Comparison of ENCODE assay signal across 8 cellular contexts in genomic region chrX:71365356-71365875, GRCh38. TPM values are rescaled to one million over a fixed set of nuclear protein-coding genes. Genes with fewer than 3 reads are reported as not detected.
DNase-seq lines count a peak whose midpoint lies in the region; ATAC-seq, FAIRE-seq and TF ChIP-seq lines count a peak whose summit lies in the region.

No MANE protein-coding gene starts in this region.

- TF ChIP-seq POLR2A in HCT116 (IDR thresholded peaks at IDR 0.05; ENCODE audit: borderline replicate concordance, extremely low read depth, insufficient read depth, insufficient read length) = peak; percentile 3
- TF ChIP-seq POLR2A in thyroid gland (IDR thresholded peaks at IDR 0.05) = no peak

- TSS peak; percentile 98 for BruUV-seq in HCT116 (replicated peaks; lab: Mats Ljungman, UMichigan)

- H3K27me3 ChIP-seq in HCT116 (ENCODE audit: insufficient read depth, low read length) (no peaks in the 10 kb centered on the region), keratinocyte (ENCODE audit: control insufficient read depth, extremely low read depth, insufficient read depth, low read length) (no peaks in the 10 kb centered on the region), thyroid gland (no peaks in the 10 kb centered on the region)

- H3K4me3 ChIP-seq in AG10803 (ENCODE audit: low read length) (peak overlapping the region; percentile 70), HCT116 (replicated peaks in 1 of 2; ENCODE audit: low read depth in 1 of 2, low read length in 2 of 2) (peak overlapping the region; percentile 63 to 67), keratinocyte (ENCODE audit: control insufficient read depth in 2 of 3, extremely low read depth in 1 of 3, insufficient read depth in 2 of 3, low read depth in 1 of 3, low read length in 3 of 3) (peak overlapping the region; percentile 45 to 76 (median 72)), thyroid gland (replicated peaks in 1 of 3) (peak overlapping the region in 2 of 3 donors; percentile 38 to 71)

- no peaks in the 10 kb centered on the region for H3K9me3 Mint-ChIP-seq in activated T-helper 17 cell treated with anti-CD3 and anti-CD28 coated beads, Interleukin-2, amount 50 U/mL, for 72 hours

- H3K27me3 Mint-ChIP-seq in activated T-helper 17 cell treated with anti-CD3 and anti-CD28 coated beads, Interleukin-2, amount 50 U/mL, for 72 hours = no peaks in the 10 kb centered on the region

- no peak for TF ChIP-seq CTCF in AG10803 (conservative IDR thresholded peaks at IDR 0.05; ENCODE audit: low read length)
- no peak for TF ChIP-seq CTCF in HCT116 (IDR thresholded peaks at IDR 0.05 in 2 of 3, conservative IDR thresholded peaks at IDR 0.05 in 1 of 3; ENCODE audit: borderline replicate concordance in 1 of 3, insufficient read depth in 1 of 3, low read depth in 2 of 3, low read length in 2 of 3)
- TF ChIP-seq CTCF in keratinocyte (optimal IDR thresholded peaks at IDR 0.05 in 1 of 3, IDR thresholded peaks at IDR 0.05 in 1 of 3, conservative IDR thresholded peaks at IDR 0.05 in 1 of 3; ENCODE audit: extremely low read depth in 1 of 3, insufficient read depth in 2 of 3, low read length in 3 of 3) = no peak
- no peak for TF ChIP-seq CTCF in thyroid gland (IDR thresholded peaks at IDR 0.05)

- peak overlapping the region; percentile 81 for H3K27ac ChIP-seq in HCT116 (ENCODE audit: low read depth, low read length)
- H3K27ac ChIP-seq in keratinocyte (ENCODE audit: control insufficient read depth, insufficient read depth, low read length) = peak overlapping the region; percentile 89
- H3K27ac ChIP-seq in thyroid gland = peak overlapping the region; percentile 57 to 86 (median 78)

- RAD21 ChIA-PET in HCT116 (lab: Charles Lee; ENCODE audit: low non-redundant PET in 1 of 2, low total read pairs in 2 of 2, uncharacterized antibody in 2 of 2, unreplicated experiment in 2 of 2) = no interaction called here

- intact Hi-C loops in HCT116 (cut with micrococcal nuclease) = no loop called here
- intact Hi-C loops in thyroid gland (cut with DNase I) = no loop called here

- H3K36me3 ChIP-seq in HCT116 (ENCODE audit: control insufficient read depth in 1 of 2, insufficient read depth in 2 of 2, low read length in 2 of 2) (no peaks in the 10 kb centered on the region), keratinocyte (ENCODE audit: control insufficient read depth in 2 of 2, extremely low read depth in 1 of 2, insufficient read depth in 2 of 2, low read length in 2 of 2) (no peaks in the 10 kb centered on the region), thyroid gland (peaks cover 0 to 2% of the 10 kb centered on the region in 2 donors)

- no peaks in the 10 kb centered on the region for H3K9me1 ChIP-seq in keratinocyte (ENCODE audit: control insufficient read depth, extremely low read depth, insufficient read depth, low read length)

- peak overlapping the region; percentile 96 for H3K27ac Mint-ChIP-seq in activated T-helper 17 cell treated with anti-CD3 and anti-CD28 coated beads, Interleukin-2, amount 50 U/mL, for 72 hours

- H3K4me1 ChIP-seq in HCT116 (ENCODE audit: control insufficient read depth in 1 of 2, insufficient read depth in 2 of 2, low read length in 2 of 2) (peaks cover 3 to 15% of the 10 kb centered on the region in 2 experiments; a peak in 2 of 4 replicates), keratinocyte (ENCODE audit: control insufficient read depth, extremely low read depth, insufficient read depth, low read length) (no peaks in the 10 kb centered on the region), thyroid gland (peaks cover 0 to 11% of the 10 kb centered on the region in 2 donors)

- dilution Hi-C loops in keratinocyte (cut with MboI; ENCODE audit: extremely low pct_ligation_motif_present, low sequenced_read_pairs) = no loop called here

- no peak for DNase-seq in AG10803 (ENCODE audit: low read depth)
- no peak for DNase-seq in HCT116 (ENCODE audit: low read depth, low spot score)
- no peak for DNase-seq in keratinocyte (ENCODE audit: low read depth, low spot score)
- no peak for DNase-seq in thyroid gland
- no peak for DNase-seq in HEK293T (ENCODE audit: extremely low spot score)
- DNase-seq in NCI-H1048 (lab: John Stamatoyannopoulos, UW) = no peak

- H3K4me2 ChIP-seq in HCT116 (ENCODE audit: low read length) (peak overlapping the region; percentile 78), keratinocyte (ENCODE audit: control insufficient read depth, extremely low read depth, insufficient read depth, low read depth, low read length) (peak overlapping the region; percentile 67)

- WGBS in thyroid gland, 2 donors = 5 to 6% methylated on average over 8 to 16 of the region's 16 CpGs

- ATAC-seq in HCT116 (no peak), GM19463 (IDR thresholded peaks at IDR 0.05; ENCODE audit: unreplicated experiment) (no peak)
- ATAC-seq in activated T-helper 17 cell treated with anti-CD3 and anti-CD28 coated beads, Interleukin-2, amount 50 U/mL, for 72 hours (replicated peaks) = no peak

- CTCF ChIA-PET in HCT116 (lab: Charles Lee) (no interaction called here), HEK293T (lab: Yijun Ruan, JAX) (no interaction called here)

- H3K36me3 Mint-ChIP-seq in activated T-helper 17 cell treated with anti-CD3 and anti-CD28 coated beads, Interleukin-2, amount 50 U/mL, for 72 hours (ENCODE audit: low read depth) = peaks cover 34% of the 10 kb centered on the region

- no peaks in the 10 kb centered on the region for H4K20me1 ChIP-seq in HCT116 (ENCODE audit: insufficient read depth)
- H4K20me1 ChIP-seq in keratinocyte (ENCODE audit: control insufficient read depth, extremely low read depth, insufficient read depth, low read length) = no peaks in the 10 kb centered on the region

- H2AFZ ChIP-seq in HCT116 (ENCODE audit: low read depth, low read length, poor library complexity, severe bottlenecking) (no peak overlapping the region), keratinocyte (ENCODE audit: control insufficient read depth, low read length) (peak overlapping the region; percentile 46)

- no peak for TF ChIP-seq RAD21 in HCT116 (IDR thresholded peaks at IDR 0.05; ENCODE audit: low read depth)

- POLR2A ChIA-PET in HCT116 (lab: Charles Lee) = interaction anchor here (0.9 to 1.4 kb wide), 3 partner anchors 82 to 183 kb away, joined by 5 to 8 read pairs (median 7); partner anchors contain the start of genes NONO and OGT
- POLR2A ChIA-PET in HEK293T (lab: Yijun Ruan, JAX) = interaction anchor here (0.6 to 2.0 kb wide), 15 partner anchors 10 to 405 kb away, joined by 3 to 16 read pairs (median 4); partner anchors contain the start of genes GJB1, NONO and OGT

- H3K9ac ChIP-seq in HCT116 (ENCODE audit: low read length) = peak overlapping the region; percentile 86
- H3K9ac ChIP-seq in keratinocyte (ENCODE audit: control insufficient read depth, extremely low read depth, insufficient read depth, low read length) = peak overlapping the region; percentile 93

- H3K79me2 ChIP-seq in HCT116 (ENCODE audit: insufficient read depth, low read length) (peaks cover 28% of the 10 kb centered on the region), keratinocyte (ENCODE audit: control insufficient read depth, insufficient read depth, low read length) (peaks cover 27% of the 10 kb centered on the region)

- peak overlapping the region; percentile 99 for H3K4me3 Mint-ChIP-seq in activated T-helper 17 cell treated with anti-CD3 and anti-CD28 coated beads, Interleukin-2, amount 50 U/mL, for 72 hours

- H3K9me3 ChIP-seq in HCT116 (ENCODE audit: control insufficient read depth in 1 of 2, insufficient read depth in 1 of 2, low read depth in 1 of 2, low read length in 2 of 2) = no peaks in the 10 kb centered on the region
- H3K9me3 ChIP-seq in keratinocyte (ENCODE audit: control insufficient read depth, low read depth, low read length) = no peaks in the 10 kb centered on the region
- no peaks in the 10 kb centered on the region for H3K9me3 ChIP-seq in thyroid gland

- no peak for FAIRE-seq in keratinocyte (lab: Jason Lieb, UNC)

- peaks cover 4% of the 10 kb centered on the region for H3K4me1 Mint-ChIP-seq in activated T-helper 17 cell treated with anti-CD3 and anti-CD28 coated beads, Interleukin-2, amount 50 U/mL, for 72 hours

- H3K9me2 ChIP-seq in HCT116 (ENCODE audit: insufficient read depth) = no peaks in the 10 kb centered on the region

TF ChIP-seq in HCT116, 20 proteins besides CTCF, POLR2A, EP300 and RAD21:
- TF ChIP-seq POLR2AphosphoS5 (IDR thresholded peaks at IDR 0.05; ENCODE audit: low read depth, low read length) = peak; percentile 82
- no peak for TF ChIP-seq ZFX (IDR thresholded peaks at IDR 0.05)
TF ChIP-seq in HCT116: peak in this region for 1.

TF ChIP-seq in HEK293T, 16 proteins besides CTCF, POLR2A, EP300 and RAD21 (continues in another document):
- TF ChIP-seq, protein P1, sequence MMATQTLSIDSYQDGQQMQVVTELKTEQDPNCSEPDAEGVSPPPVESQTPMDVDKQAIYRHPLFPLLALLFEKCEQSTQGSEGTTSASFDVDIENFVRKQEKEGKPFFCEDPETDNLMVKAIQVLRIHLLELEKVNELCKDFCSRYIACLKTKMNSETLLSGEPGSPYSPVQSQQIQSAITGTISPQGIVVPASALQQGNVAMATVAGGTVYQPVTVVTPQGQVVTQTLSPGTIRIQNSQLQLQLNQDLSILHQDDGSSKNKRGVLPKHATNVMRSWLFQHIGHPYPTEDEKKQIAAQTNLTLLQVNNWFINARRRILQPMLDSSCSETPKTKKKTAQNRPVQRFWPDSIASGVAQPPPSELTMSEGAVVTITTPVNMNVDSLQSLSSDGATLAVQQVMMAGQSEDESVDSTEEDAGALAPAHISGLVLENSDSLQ (IDR thresholded peaks at IDR 0.05) = no peak
- TF ChIP-seq SP1 (IDR thresholded peaks at IDR 0.05) (no peak), SUZ12 (IDR thresholded peaks at IDR 0.05) (no peak), BHLHE40 (IDR thresholded peaks at IDR 0.05; ENCODE audit: borderline replicate concordance) (no peak), CTBP1 (IDR thresholded peaks at IDR 0.05; ENCODE audit: borderline replicate concordance) (no peak), ARNT (IDR thresholded peaks at IDR 0.05) (no peak), NFRKB (IDR thresholded peaks at IDR 0.05) (no peak), FOXM1 (IDR thresholded peaks at IDR 0.05; ENCODE audit: borderline replicate concordance) (no peak), LEF1 (IDR thresholded peaks at IDR 0.05; ENCODE audit: borderline replicate concordance) (no peak), L3MBTL2 (conservative IDR thresholded peaks at IDR 0.05) (no peak; the same call in 1 of the 2 replicates)

RNA-seq across cellular contexts. Expression of gene TAF1, which starts 0.7 kb away (rescaled TPM):
- total RNA-seq in HCT116 (2021; ENCODE audit: unreplicated experiment) = 27.7 TPM
- polyA plus RNA-seq in HCT116 (2012) = 27.5 and 28.3 TPM in 2 replicates
- total RNA-seq in activated T-helper 17 cell treated with anti-CD3 and anti-CD28 coated beads, Interleukin-2, amount 50 U/mL, for 72 hours = 10 to 100 TPM; 31.9 to 37.2 TPM
- polyA plus RNA-seq in keratinocyte = 12.1 to 14.6 TPM (median 13.3 TPM) in 3 replicates
- 24.2 TPM for polyA plus RNA-seq in keratinocyte (2011; ENCODE audit: low read depth)
- polyA plus RNA-seq in keratinocyte (2011; cell fraction: cytosol; rRNA removed) = 9.5 and 11.8 TPM in 2 replicates
- polyA plus RNA-seq in keratinocyte (2011; cell fraction: nucleus; rRNA removed) = 34.9 and 40.2 TPM in 2 replicates
- polyA plus RNA-seq in keratinocyte (2012; ENCODE audit: low replicate concordance) = 10.6 and 12.6 TPM in 2 replicates
- polyA minus RNA-seq in keratinocyte = 8.3 to 34.4 TPM (median 19.4 TPM) in 3 replicates
- polyA minus RNA-seq in keratinocyte (2011; cell fraction: cytosol; rRNA and poly(A)+ RNA removed) = 14.8 TPM
- polyA minus RNA-seq in keratinocyte (2011; cell fraction: nucleus; rRNA and poly(A)+ RNA removed) = 34.0 and 55.5 TPM in 2 replicates
- 10 to 100 TPM; 36.0 to 59.4 (median 48.8) TPM for total RNA-seq in thyroid gland
